ENCODE assay signal across 8 cellular contexts in the genomic region with DNA sequence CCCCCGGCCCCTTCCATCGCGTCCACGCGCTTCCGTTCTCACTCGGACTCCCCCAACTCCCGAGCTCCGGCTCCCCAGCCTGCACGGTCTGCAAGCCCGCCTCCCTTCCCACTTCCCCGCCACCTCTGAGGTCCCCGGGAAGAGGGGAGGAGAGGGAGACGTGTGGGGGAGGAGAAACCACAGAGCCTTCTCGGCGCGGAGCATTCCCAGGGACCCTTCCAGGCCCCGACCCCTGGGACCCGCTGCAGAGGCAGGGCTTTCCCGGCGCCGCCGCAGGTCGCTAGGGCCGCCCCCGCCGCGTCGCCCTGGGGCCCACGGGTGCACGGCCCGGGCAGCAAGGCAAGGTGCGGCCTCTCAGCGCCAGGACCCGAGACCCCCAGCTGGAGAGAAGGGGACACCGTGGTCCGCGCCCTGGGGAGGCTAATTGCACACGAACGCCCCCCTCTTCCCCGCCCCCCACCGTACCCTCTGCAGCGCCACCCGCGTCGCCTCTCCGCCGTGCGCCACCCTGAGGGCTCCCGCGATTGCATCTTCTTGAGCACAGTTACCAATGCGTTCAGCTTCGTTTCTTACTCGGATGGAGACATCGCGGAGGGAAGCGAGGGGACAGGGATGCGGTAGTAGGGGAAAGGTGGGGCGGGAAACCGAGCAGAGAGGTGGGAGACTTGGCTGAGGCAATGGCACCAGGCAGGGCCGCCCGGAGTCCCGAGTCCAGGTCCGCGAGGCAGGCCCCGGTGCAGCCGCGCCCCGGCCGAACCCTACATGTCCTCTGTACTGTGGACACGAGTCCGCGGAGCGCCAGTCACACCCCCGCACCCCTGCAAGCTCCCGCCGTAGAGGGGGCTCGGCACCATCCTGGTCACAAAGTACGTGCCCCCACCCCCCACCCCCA. TPM values are rescaled to one million over a fixed set of nuclear protein-coding genes. Genes with fewer than 3 reads are reported as not detected.
DNase-seq lines count a peak whose midpoint lies in the region; TF ChIP-seq lines count a peak whose summit lies in the region.

No MANE protein-coding gene starts in this region.

- H3K9me3 ChIP-seq in SK-N-MC (ENCODE audit: low read depth, low read length) = no peaks in the 10 kb centered on the region

- H3K4me3 ChIP-seq in SK-N-MC (peak overlapping the region; percentile 78), astrocyte of the cerebellum (ENCODE audit: low read depth, low read length) (peak overlapping the region; percentile 76)

- TF ChIP-seq CTCF in GM20000 (IDR thresholded peaks at IDR 0.05; ENCODE audit: extremely low read depth, missing control alignments) = peak; percentile 44
- peak; percentile 21 for TF ChIP-seq CTCF in astrocyte of the cerebellum (IDR thresholded peaks at IDR 0.05; ENCODE audit: low read depth, low read length, missing control alignments)

- peak overlapping the region; percentile 63 for H3K9ac ChIP-seq in SK-N-MC (ENCODE audit: insufficient read length)

- no peaks in the 10 kb centered on the region for H3K36me3 ChIP-seq in SK-N-MC (ENCODE audit: insufficient read depth, low read length)

- DNase-seq in DMS153 (lab: John Stamatoyannopoulos, UW) = peak; percentile 16
- peak; percentile 85 for DNase-seq in GM20000 (ENCODE audit: low spot score)
- DNase-seq in HT-29 (ENCODE audit: low spot score) = peak; percentile 47
- no peak for DNase-seq in SK-N-MC (ENCODE audit: low read depth, low spot score)
- DNase-seq in astrocyte of the cerebellum (ENCODE audit: low read depth) = no peak
- peak; percentile 59 to 64 for DNase-seq in hippocampal formation (lab: John Stamatoyannopoulos, UW)
- DNase-seq in retina = peak; percentile 89
- DNase-seq in NCI-H2029 treated with DMSO at 0.1 percent for 48 hours (lab: John Stamatoyannopoulos, UW) = no peak

- H3K27ac ChIP-seq in SK-N-MC = no peak overlapping the region

- in situ Hi-C loops in astrocyte of the cerebellum (cut with HindIII; ENCODE audit: low sequenced_read_pairs) = no loop called here

RNA-seq across cellular contexts. Expression of a gene that starts 29.0 kb away (rescaled TPM):
- total RNA-seq in HT-29 (2014; rRNA removed; shearing (Covaris generic)) = not detected in 2 replicates

RNA-seq across cellular contexts. Expression of a gene that starts 37.5 kb away (rescaled TPM):
- 31.7 and 47.6 TPM in 2 replicates for total RNA-seq in HT-29 (2014; rRNA removed; shearing (Covaris generic))

Comparison
In these comparisons a context has a peak if more than half of its experiments do, and no peak if none do; other contexts are left out.
1. DNase-seq: peak in DMS153 (single experiment), GM20000 (single experiment), HT-29 (single experiment), hippocampal formation (2 of 2) and retina (single experiment); none in SK-N-MC (single experiment), astrocyte of the cerebellum (single experiment) and NCI-H2029 treated with DMSO at 0.1 percent for 48 hours (single experiment).